ENCODE assay signal across 1 cellular context in the genomic region with DNA sequence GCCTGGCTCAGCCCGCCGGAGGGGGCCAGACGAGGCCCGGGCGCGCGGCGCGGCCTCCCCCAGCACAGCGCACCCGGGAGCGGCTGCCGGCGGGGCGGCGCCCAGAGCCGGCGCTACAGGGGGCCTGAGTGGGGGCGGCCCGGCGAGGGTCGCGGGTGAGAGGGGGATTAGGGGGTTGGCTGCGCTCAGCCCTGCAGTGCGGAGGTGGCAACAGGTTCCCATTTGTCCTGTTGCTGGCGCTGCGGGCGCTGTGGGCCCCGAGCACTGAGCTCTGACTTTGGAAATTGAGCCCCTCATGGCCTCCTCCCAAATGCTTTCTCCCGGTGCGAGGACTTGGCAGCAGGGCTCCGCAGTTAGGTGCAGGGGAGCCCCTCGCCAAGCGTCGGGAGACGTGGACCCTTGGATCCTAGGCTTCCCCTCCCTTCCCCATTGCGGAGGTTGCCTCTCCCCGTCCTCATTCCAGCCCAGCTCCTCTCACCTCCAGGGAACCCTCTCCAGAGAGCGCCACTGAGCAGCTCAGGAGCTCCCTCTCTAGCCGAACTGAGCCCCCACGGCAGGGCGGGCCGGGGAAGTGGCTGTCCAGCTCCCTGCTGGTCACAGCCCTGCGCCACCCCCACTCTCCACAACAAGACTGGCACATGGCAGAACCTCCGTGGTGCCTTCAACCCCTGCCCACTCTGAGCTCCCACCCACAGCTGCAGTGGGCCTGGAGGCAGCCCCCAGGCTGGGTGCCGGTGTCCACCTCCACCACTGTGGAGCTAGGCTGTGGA.
TF ChIP-seq lines count a peak whose summit lies in the region.

No MANE protein-coding gene starts in this region.

TF ChIP-seq in A549, 52 proteins besides CTCF, POLR2A, EP300 and RAD21 (continued from another document):
- TF ChIP-seq RARB (CRISPR knock-in tag; IDR thresholded peaks at IDR 0.05), result no peak
- TF ChIP-seq, protein P1, sequence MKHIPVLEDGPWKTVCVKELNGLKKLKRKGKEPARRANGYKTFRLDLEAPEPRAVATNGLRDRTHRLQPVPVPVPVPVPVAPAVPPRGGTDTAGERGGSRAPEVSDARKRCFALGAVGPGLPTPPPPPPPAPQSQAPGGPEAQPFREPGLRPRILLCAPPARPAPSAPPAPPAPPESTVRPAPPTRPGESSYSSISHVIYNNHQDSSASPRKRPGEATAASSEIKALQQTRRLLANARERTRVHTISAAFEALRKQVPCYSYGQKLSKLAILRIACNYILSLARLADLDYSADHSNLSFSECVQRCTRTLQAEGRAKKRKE (CRISPR knock-in tag; IDR thresholded peaks at IDR 0.05; ENCODE audit: low read depth), result no peak
- TF ChIP-seq, protein P2, sequence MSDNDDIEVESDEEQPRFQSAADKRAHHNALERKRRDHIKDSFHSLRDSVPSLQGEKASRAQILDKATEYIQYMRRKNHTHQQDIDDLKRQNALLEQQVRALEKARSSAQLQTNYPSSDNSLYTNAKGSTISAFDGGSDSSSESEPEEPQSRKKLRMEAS (IDR thresholded peaks at IDR 0.05), result no peak
- no peak for TF ChIP-seq POLR2AphosphoS2 (conservative IDR thresholded peaks at IDR 0.05; ENCODE audit: low read length)
